In genomic region chr22:22552630-22553029, GRCh38 we compare ENCODE assay signal across 17 cellular contexts. TPM values are rescaled to one million over a fixed set of nuclear protein-coding genes. Genes with fewer than 3 reads are reported as not detected.
A peak's percentile ranks its signal among the peaks of the same experiment; 100 is the strongest.
DNase-seq lines count a peak whose midpoint lies in the region; ATAC-seq and TF ChIP-seq lines count a peak whose summit lies in the region.
"Had no signal": no experiment of that assay in that cellular context is flagged by ENCODE, and none has a peak within 500 bp of the region (broad histone marks: within the 10 kb centered on the region; RNA-seq: fewer than 3 reads in every experiment).

No MANE protein-coding gene starts in this region.

- no peaks in the 10 kb centered on the region for H3K9me3 ChIP-seq in OCI-LY1 (ENCODE audit: low read length)
- H3K9me3 ChIP-seq: colonic mucosa, transverse colon had no signal

- H3F3A ChIP-seq in OCI-LY1 (ENCODE audit: insufficient read depth, low read length), result no peaks in the 10 kb centered on the region

- H3K79me2 ChIP-seq in OCI-LY1 (ENCODE audit: insufficient read depth, low read length), result no peaks in the 10 kb centered on the region

- no peaks in the 10 kb centered on the region for H4K20me1 ChIP-seq in OCI-LY1 (ENCODE audit: insufficient read depth, low read length)

- TF ChIP-seq CTCF in OCI-LY1 (IDR thresholded peaks at IDR 0.05; ENCODE audit: low read length), result peak; percentile 27; the same call in 1 of the 2 replicates
- no peak for TF ChIP-seq CTCF in endothelial cell (IDR thresholded peaks at IDR 0.05; ENCODE audit: unreplicated experiment)

- H3K9me3 Mint-ChIP-seq in endothelial cell (ENCODE audit: unreplicated experiment), result no peaks in the 10 kb centered on the region
- H3K9me3 Mint-ChIP-seq in stimulated activated naive B cell treated with anti-CD40 and anti-IgM and Interleukin-4, amounts not matched to agents 10 μg/mL and 1 μg/mL and 100 μg/mL, for 72 hours, result no peaks in the 10 kb centered on the region
- H3K9me3 Mint-ChIP-seq: activated naive CD8-positive, alpha-beta T cell treated with anti-CD3 and anti-CD28 coated beads for 36 hours; nephron had no signal

- no peaks in the 10 kb centered on the region for H3K9me2 ChIP-seq in OCI-LY1 (ENCODE audit: low read depth, low read length)

- no peak overlapping the region for H3K27ac ChIP-seq in OCI-LY1 (ENCODE audit: low read depth, low read length, poor library complexity, severe bottlenecking)
- H3K27ac ChIP-seq: colonic mucosa, transverse colon had no signal

- H3K9ac ChIP-seq in OCI-LY1 (ENCODE audit: low read length), result no peak overlapping the region

- ATAC-seq in stimulated activated naive B cell treated with anti-CD40 and anti-IgM and Interleukin-4, amounts not matched to agents 10 μg/mL and 1 μg/mL and 100 μg/mL, for 72 hours (replicated peaks), result no peak
- ATAC-seq in GM19467 (IDR thresholded peaks at IDR 0.05; ENCODE audit: unreplicated experiment) (no peak), HG02763 (IDR thresholded peaks at IDR 0.05; ENCODE audit: unreplicated experiment) (no peak)

- peaks cover 62% of the 10 kb centered on the region for H3K36me3 ChIP-seq in OCI-LY1 (ENCODE audit: insufficient read depth, low read length)
- H3K36me3 ChIP-seq: colonic mucosa, transverse colon had no signal

- no peak overlapping the region for H3K4me3 ChIP-seq in OCI-LY1 (ENCODE audit: low read depth, low read length, poor library complexity, severe bottlenecking)
- H3K4me3 ChIP-seq: colonic mucosa, smooth muscle cell, transverse colon had no signal

- H3K36me3 Mint-ChIP-seq in endothelial cell (ENCODE audit: low read depth, unreplicated experiment), result no peaks in the 10 kb centered on the region
- no peaks in the 10 kb centered on the region for H3K36me3 Mint-ChIP-seq in stimulated activated naive B cell treated with anti-CD40 and anti-IgM and Interleukin-4, amounts not matched to agents 10 μg/mL and 1 μg/mL and 100 μg/mL, for 72 hours
- H3K36me3 Mint-ChIP-seq: activated naive CD8-positive, alpha-beta T cell treated with anti-CD3 and anti-CD28 coated beads for 36 hours had no signal

- H3K4me2 ChIP-seq in OCI-LY1 (ENCODE audit: low read length), result no peak overlapping the region
- H3K4me2 ChIP-seq: smooth muscle cell had no signal

- H3K27ac Mint-ChIP-seq in endothelial cell (ENCODE audit: unreplicated experiment), result no peak overlapping the region
- H3K27ac Mint-ChIP-seq in stimulated activated naive B cell treated with anti-CD40 and anti-IgM and Interleukin-4, amounts not matched to agents 10 μg/mL and 1 μg/mL and 100 μg/mL, for 72 hours, result peak overlapping the region; percentile 65
- H3K27ac Mint-ChIP-seq: activated naive CD8-positive, alpha-beta T cell treated with anti-CD3 and anti-CD28 coated beads for 36 hours; nephron had no signal

- H3K4me1 ChIP-seq in OCI-LY1 (ENCODE audit: insufficient read depth, low read length, severe bottlenecking), result no peaks in the 10 kb centered on the region
- H3K4me1 ChIP-seq: colonic mucosa, transverse colon had no signal

- DNase-seq in NOMO-1 treated with DMSO at 0.1 percent for 48 hours (lab: John Stamatoyannopoulos, UW; ENCODE audit: unreplicated experiment), result peak; percentile 24
- DNase-seq in NOMO-1 (lab: John Stamatoyannopoulos, UW; ENCODE audit: unreplicated experiment in 2 of 2), result no peak
- peak; percentile 24 for DNase-seq in endothelial cell (ENCODE audit: low spot score)
- no peak for DNase-seq in stimulated activated naive B cell treated with anti-CD40 and anti-IgM and Interleukin-4, amounts not matched to agents 10 μg/mL and 1 μg/mL and 100 μg/mL, for 72 hours
- DNase-seq in stimulated activated CD4-positive, alpha-beta T cell treated with anti-CD3 and anti-CD28 coated beads, Interleukin-4, amount 100 ng/mL, for 1 hour, result no peak
- DNase-seq: activated naive CD8-positive, alpha-beta T cell treated with anti-CD3 and anti-CD28 coated beads for 36 hours; colonic mucosa; DMS79 treated with DMSO at 0.1 percent for 48 hours; NCI-H1048; NCI-H526 treated with DMSO at 0.1 percent for 48 hours; transverse colon had no signal

- no peak overlapping the region for H3K4me3 Mint-ChIP-seq in endothelial cell (ENCODE audit: unreplicated experiment)
- H3K4me3 Mint-ChIP-seq in stimulated activated naive B cell treated with anti-CD40 and anti-IgM and Interleukin-4, amounts not matched to agents 10 μg/mL and 1 μg/mL and 100 μg/mL, for 72 hours, result no peak overlapping the region
- H3K4me3 Mint-ChIP-seq: activated naive CD8-positive, alpha-beta T cell treated with anti-CD3 and anti-CD28 coated beads for 36 hours; nephron had no signal

- H2AFZ ChIP-seq in OCI-LY1 (ENCODE audit: low read length), result no peak overlapping the region

- no peaks in the 10 kb centered on the region for H3K4me1 Mint-ChIP-seq in endothelial cell (ENCODE audit: unreplicated experiment)
- H3K4me1 Mint-ChIP-seq in stimulated activated naive B cell treated with anti-CD40 and anti-IgM and Interleukin-4, amounts not matched to agents 10 μg/mL and 1 μg/mL and 100 μg/mL, for 72 hours, result peaks cover 25 to 32% of the 10 kb centered on the region in 2 donors
- H3K4me1 Mint-ChIP-seq: nephron had no signal

- no peaks in the 10 kb centered on the region for H3K27me3 ChIP-seq in OCI-LY1 (ENCODE audit: insufficient read depth, low read length)
- H3K27me3 ChIP-seq: colonic mucosa, transverse colon had no signal

- H3K27me3 Mint-ChIP-seq in endothelial cell (ENCODE audit: unreplicated experiment), result peaks cover 3% of the 10 kb centered on the region
- H3K27me3 Mint-ChIP-seq in stimulated activated naive B cell treated with anti-CD40 and anti-IgM and Interleukin-4, amounts not matched to agents 10 μg/mL and 1 μg/mL and 100 μg/mL, for 72 hours, result no peaks in the 10 kb centered on the region
- H3K27me3 Mint-ChIP-seq: activated naive CD8-positive, alpha-beta T cell treated with anti-CD3 and anti-CD28 coated beads for 36 hours had no signal

RNA-seq across cellular contexts. Expression of gene PRAME, which starts 6.4 kb away (rescaled TPM):
- total RNA-seq in endothelial cell (ENCODE audit: unreplicated experiment), result not detected
- total RNA-seq: activated naive CD8-positive, alpha-beta T cell treated with anti-CD3 and anti-CD28 coated beads for 36 hours; smooth muscle cell; T-helper 1 cell treated with Interleukin-12 subunit alpha and Interleukin-12 subunit beta and Interleukin-4 antibody, amounts not matched to agents 30 ng/mL and 1 ng/mL, for 36 hours had no signal

RNA-seq across cellular contexts. Expression of gene ZNF280A, which starts 32.6 kb away (rescaled TPM):
- total RNA-seq in endothelial cell (ENCODE audit: unreplicated experiment), result 0.51 TPM
- total RNA-seq: activated naive CD8-positive, alpha-beta T cell treated with anti-CD3 and anti-CD28 coated beads for 36 hours; colonic mucosa; smooth muscle cell; T-helper 1 cell treated with Interleukin-12 subunit alpha and Interleukin-12 subunit beta and Interleukin-4 antibody, amounts not matched to agents 30 ng/mL and 1 ng/mL, for 36 hours; transverse colon had no signal

RNA-seq across cellular contexts. Expression of gene ZNF280B, which starts 44.1 kb away (rescaled TPM):
- total RNA-seq in endothelial cell (ENCODE audit: unreplicated experiment), result 6.8 TPM

Comparison
In these comparisons a context has a peak if more than half of its experiments do, and no peak if none do; other contexts are left out.
1. DNase-seq: peak in NOMO-1 treated with DMSO at 0.1 percent for 48 hours (single experiment) and endothelial cell (single experiment); none in NOMO-1 (0 of 2), stimulated activated naive B cell treated with anti-CD40 and anti-IgM and Interleukin-4, amounts not matched to agents 10 μg/mL and 1 μg/mL and 100 μg/mL, for 72 hours (single experiment) and stimulated activated CD4-positive, alpha-beta T cell treated with anti-CD3 and anti-CD28 coated beads, Interleukin-4, amount 100 ng/mL, for 1 hour (single experiment).